In genomic region chr1:153698648-153699004, GRCh38 we compare ENCODE assay signal across 19 cellular contexts. TPM values are rescaled to one million over a fixed set of nuclear protein-coding genes. Genes with fewer than 3 reads are reported as not detected.
DNase-seq lines count a peak whose midpoint lies in the region; ATAC-seq, FAIRE-seq and TF ChIP-seq lines count a peak whose summit lies in the region.
"Had no signal": no experiment of that assay in that cellular context is flagged by ENCODE, and none has a peak within 500 bp of the region (broad histone marks: within the 10 kb centered on the region; RNA-seq: fewer than 3 reads in every experiment).

No MANE protein-coding gene starts in this region.

- H3K4me3 Mint-ChIP-seq in nephron, result peak overlapping the region in 1 of 3 experiments; percentile 6
- H3K4me3 Mint-ChIP-seq: activated CD4-positive, alpha-beta memory T cell treated with anti-CD3 and anti-CD28 coated beads, Interleukin-2, amount 10 ng/mL, durations not matched to agents 7 days and 5 days; brain; stimulated activated naive CD8-positive, alpha-beta T cell treated with anti-CD3 and anti-CD28 coated beads, Interleukin-15, Interleukin-2, amounts not matched to agents 100 ng/mL and 50 ng/mL, for 24 hours had no signal

- H3K9ac ChIP-seq in NT2/D1 (ENCODE audit: insufficient read length, low read depth) (peak overlapping the region; percentile 33), H1 (replicated peaks in 1 of 4; ENCODE audit: extremely low read depth in 1 of 4, low read depth in 3 of 4, low read length in 3 of 4) (no peak overlapping the region; a peak in 1 of 7 replicates)

- H2BK15ac ChIP-seq in H1 (ENCODE audit: low read length), result no peak overlapping the region

- 86% methylated on average over 8 of the region's 8 CpGs; no CpG with 5 or more reads in 1 of the 2 experiments for WGBS in H1 (ENCODE audit: extremely low coverage in 1 of 2, insufficient coverage in 1 of 2, insufficient read length in 1 of 2, insufficient replicate concordance in 2 of 2, low coverage in 1 of 2, low lambda C conversion rate in 2 of 2, missing lambda C conversion rate in 1 of 2), 2 experiments

- CTCF ChIA-PET in H1 (lab: Charles Lee; ENCODE audit: partially characterized antibody), result interaction anchor here (0.9 to 3.1 kb wide), 5 partner anchors 19 to 99 kb away, joined by 3 to 17 read pairs (median 7); partner anchors contain the start of gene NPR1

- no peak overlapping the region for H2BK12ac ChIP-seq in H1 (ENCODE audit: low read depth, low read length)

- H3K27me3 Mint-ChIP-seq in nephron (ENCODE audit: low read depth), result no peaks in the 10 kb centered on the region
- H3K27me3 Mint-ChIP-seq: brain; stimulated activated naive CD8-positive, alpha-beta T cell treated with anti-CD3 and anti-CD28 coated beads, Interleukin-15, Interleukin-2, amounts not matched to agents 100 ng/mL and 50 ng/mL, for 24 hours had no signal

- POLR2A ChIA-PET in H1 (lab: Charles Lee; ENCODE audit: partially characterized antibody), result interaction anchor here (0.8 to 2.2 kb wide), 9 partner anchors 11 to 61 kb away, joined by 3 to 11 read pairs (median 4); partner anchors contain the start of genes NPR1 and SNAPIN

- no peak overlapping the region for H2AK5ac ChIP-seq in H1 (ENCODE audit: low read depth, low read length)

- no peak overlapping the region for H3K4ac ChIP-seq in H1 (replicated peaks; ENCODE audit: insufficient read length, low read depth, low read length)

- ATAC-seq in HG03439 (IDR thresholded peaks at IDR 0.05; ENCODE audit: unreplicated experiment), result no peak

- H3K4me1 Mint-ChIP-seq in nephron, result peaks cover 24% of the 10 kb centered on the region
- H3K4me1 Mint-ChIP-seq: activated CD4-positive, alpha-beta memory T cell treated with anti-CD3 and anti-CD28 coated beads, Interleukin-2, amount 10 ng/mL, durations not matched to agents 7 days and 5 days had no signal

- H3K14ac ChIP-seq in H1 (ENCODE audit: insufficient read length), result no peak overlapping the region

- TF ChIP-seq POLR2A in H1 (IDR thresholded peaks at IDR 0.05; ENCODE audit: control extremely low read depth in 1 of 2, low read depth in 2 of 2, low read length in 2 of 2), result no peak

- no peaks in the 10 kb centered on the region for H3K36me3 Mint-ChIP-seq in nephron (ENCODE audit: low read depth)
- H3K36me3 Mint-ChIP-seq: brain had no signal

- no peaks in the 10 kb centered on the region for H3K79me2 ChIP-seq in H1 (ENCODE audit: control insufficient read depth in 1 of 2, insufficient read depth in 2 of 2, low read length in 2 of 2)

- H3K36me3 ChIP-seq in NT2/D1 (ENCODE audit: insufficient read depth, insufficient read length, low read length) (no peaks in the 10 kb centered on the region), H1 (ENCODE audit: control insufficient read depth in 2 of 4, insufficient read depth in 4 of 4, low read length in 3 of 4) (no peaks in the 10 kb centered on the region), tibial artery (peaks cover 0 to 1% (median 0%) of the 10 kb centered on the region in 3 donors)
- H3K36me3 ChIP-seq: prostate gland had no signal

- H2BK20ac ChIP-seq in H1 (ENCODE audit: low read length), result no peak overlapping the region; the same call in 1 of the 2 replicates

- H2AFZ ChIP-seq in H1 (ENCODE audit: low read length), result peak overlapping the region; percentile 74; the same call in 1 of the 2 replicates

- no peak overlapping the region for H3K56ac ChIP-seq in H1 (replicated peaks; ENCODE audit: insufficient read length, low read depth, low read length)

- intact Hi-C loops in tibial artery (cut with DNase I; ENCODE audit: low total_unique reads), result no loop called here

- peak overlapping the region; percentile 55; the same call in 1 of the 2 replicates for H3K18ac ChIP-seq in H1 (ENCODE audit: extremely low read depth, low read length)

- H3K27me3 ChIP-seq in NT2/D1 (ENCODE audit: insufficient read depth, insufficient read length), result no peaks in the 10 kb centered on the region
- no peaks in the 10 kb centered on the region for H3K27me3 ChIP-seq in H1 (replicated peaks in 1 of 4; ENCODE audit: control insufficient read depth in 3 of 4, extremely low read depth in 1 of 4, insufficient read depth in 3 of 4, low read length in 3 of 4)
- H3K27me3 ChIP-seq in tibial artery, result no peaks in the 10 kb centered on the region

- no peak overlapping the region for H2BK5ac ChIP-seq in H1 (ENCODE audit: low read depth, low read length)

- H3K9me3 Mint-ChIP-seq in nephron, result no peaks in the 10 kb centered on the region
- H3K9me3 Mint-ChIP-seq: activated CD4-positive, alpha-beta memory T cell treated with anti-CD3 and anti-CD28 coated beads, Interleukin-2, amount 10 ng/mL, durations not matched to agents 7 days and 5 days; stimulated activated naive CD8-positive, alpha-beta T cell treated with anti-CD3 and anti-CD28 coated beads, Interleukin-15, Interleukin-2, amounts not matched to agents 100 ng/mL and 50 ng/mL, for 24 hours had no signal

- FAIRE-seq in H1 (lab: Jason Lieb, UNC), result no peak

- H3K4me3 ChIP-seq in NT2/D1 (ENCODE audit: insufficient read length, low read depth), result no peak overlapping the region
- peak overlapping the region in 1 of 4 experiments; percentile 39; a peak in 1 of 8 replicates for H3K4me3 ChIP-seq in H1 (ENCODE audit: extremely low read depth in 1 of 4, insufficient read depth in 2 of 4, low read depth in 3 of 4, low read length in 4 of 4)
- H3K4me3 ChIP-seq in tibial artery, result peak overlapping the region; percentile 7 to 31
- H3K4me3 ChIP-seq: prostate gland had no signal

- H3K79me1 ChIP-seq in H1 (ENCODE audit: low read depth, low read length), result no peaks in the 10 kb centered on the region

- H2BK120ac ChIP-seq in H1 (replicated peaks; ENCODE audit: low read depth, low read length), result peak overlapping the region; percentile 57

- TF ChIP-seq EP300 in H1 (IDR thresholded peaks at IDR 0.05; ENCODE audit: borderline replicate concordance in 1 of 2, low read depth in 2 of 2, low read length in 2 of 2), result no peak

- no peak overlapping the region for H3K23ac ChIP-seq in H1 (ENCODE audit: insufficient read length)

- H3K27ac ChIP-seq in H1 (ENCODE audit: low read depth, low read length), result peak overlapping the region; percentile 35; the same call in 1 of the 2 replicates
- peak overlapping the region; percentile 86 to 94 for H3K27ac ChIP-seq in tibial artery
- H3K27ac ChIP-seq: prostate gland had no signal

- H4K8ac ChIP-seq in H1 (ENCODE audit: extremely low read depth, insufficient read depth, low read length), result no peak overlapping the region

- no peak for TF ChIP-seq CTCF in H1 (IDR thresholded peaks at IDR 0.05; ENCODE audit: control extremely low read depth in 1 of 3, insufficient read depth in 1 of 3, low read depth in 1 of 3, low read length in 3 of 3)
- no peak for TF ChIP-seq CTCF in nephron (IDR thresholded peaks at IDR 0.05; ENCODE audit: unreplicated experiment in 3 of 3)
- no peak for TF ChIP-seq CTCF in tibial artery (IDR thresholded peaks at IDR 0.05)

- H3K9me3 ChIP-seq in NT2/D1 (ENCODE audit: insufficient read depth, low read length), result no peaks in the 10 kb centered on the region
- no peaks in the 10 kb centered on the region for H3K9me3 ChIP-seq in H1 (ENCODE audit: insufficient read depth in 2 of 2, low read depth in 1 of 2, low read length in 1 of 2)
- no peaks in the 10 kb centered on the region for H3K9me3 ChIP-seq in tibial artery
- H3K9me3 ChIP-seq: prostate gland had no signal

- no peaks in the 10 kb centered on the region for H3K23me2 ChIP-seq in H1 (ENCODE audit: low read depth, low read length)

- H4K5ac ChIP-seq in H1 (ENCODE audit: insufficient read length, low read depth, low read length), result no peak overlapping the region

- peak overlapping the region; percentile 49 to 61 for H3K4me2 ChIP-seq in H1 (ENCODE audit: insufficient read depth in 1 of 2, low read depth in 2 of 2, low read length in 2 of 2)

- H3K27ac Mint-ChIP-seq in nephron, result peak overlapping the region; percentile 99 to 100 (median 100)
- H3K27ac Mint-ChIP-seq: activated CD4-positive, alpha-beta memory T cell treated with anti-CD3 and anti-CD28 coated beads, Interleukin-2, amount 10 ng/mL, durations not matched to agents 7 days and 5 days; stimulated activated naive CD8-positive, alpha-beta T cell treated with anti-CD3 and anti-CD28 coated beads, Interleukin-15, Interleukin-2, amounts not matched to agents 100 ng/mL and 50 ng/mL, for 24 hours had no signal

- peak overlapping the region; percentile 79 for H4K91ac ChIP-seq in H1 (replicated peaks; ENCODE audit: insufficient read length, low read length)

- no peak for TF ChIP-seq RAD21 in H1 (IDR thresholded peaks at IDR 0.05 in 1 of 2, conservative IDR thresholded peaks at IDR 0.05 in 1 of 2; ENCODE audit: low read depth in 2 of 2, low read length in 2 of 2)

- peaks cover 18% of the 10 kb centered on the region for H3K4me1 ChIP-seq in NT2/D1 (ENCODE audit: insufficient read depth, insufficient read length)
- peaks cover 3 to 18% (median 12%) of the 10 kb centered on the region in 4 experiments for H3K4me1 ChIP-seq in H1 (replicated peaks in 1 of 4; ENCODE audit: control insufficient read depth in 3 of 4, insufficient read depth in 4 of 4, low read length in 3 of 4)
- H3K4me1 ChIP-seq in tibial artery, result peaks cover 0 to 30% (median 19%) of the 10 kb centered on the region in 4 donors
- H3K4me1 ChIP-seq: prostate gland had no signal

- DNase-seq in NT2/D1 (ENCODE audit: low read depth, low spot score) (no peak), H1 (ENCODE audit: low read depth in 1 of 2, low spot score in 2 of 2) (no peak), tibial artery (no peak), NCI-H2107 treated with DMSO at 0.1 percent for 48 hours (lab: John Stamatoyannopoulos, UW; ENCODE audit: unreplicated experiment) (no peak), GOT3 (lab: John Stamatoyannopoulos, UW) (no peak)
- DNase-seq: activated CD4-positive, alpha-beta memory T cell treated with anti-CD3 and anti-CD28 coated beads, Interleukin-2, amount 10 ng/mL, durations not matched to agents 7 days and 5 days; activated effector memory CD4-positive, alpha-beta T cell treated with Interleukin-2 at 50 U/mL for 16 hours; GF-D8; hippocampal formation; NCI-H1105 treated with DMSO at 0.1 percent for 48 hours; NCI-H446 treated with DMSO at 0.1 percent for 48 hours; RPMI8226; stimulated activated CD4-positive, alpha-beta T cell treated with anti-CD3 and anti-CD28 coated beads, Interleukin-4, amount 100 ng/mL, for 24 hours; T-helper 9 cell had no signal

- H4K20me1 ChIP-seq in H1 (replicated peaks in 1 of 2; ENCODE audit: control insufficient read depth in 1 of 2, insufficient read depth in 2 of 2, low read length in 2 of 2), result no peaks in the 10 kb centered on the region

RNA-seq across cellular contexts. Expression of gene NPR1, which starts 20.1 kb away (rescaled TPM):
- 11.1 and 13.2 TPM in 2 replicates for total RNA-seq in H1 (2021; fragmentation: NEBNext Ultra II Directional; extraction: Animal tissue kit (Norgen Biotek cat#: 25700))
- 10.5 and 11.7 TPM in 2 replicates for polyA plus RNA-seq in H1 (2011; rRNA removed)
- 9.3 TPM for polyA plus RNA-seq in H1 (2011; cell fraction: cytosol; rRNA removed)
- polyA plus RNA-seq in H1 (2011; cell fraction: nucleus; rRNA removed), result 27.4 TPM
- polyA plus RNA-seq in H1 (2012, experiment 1 of 2), result 13.3 to 18.1 TPM (median 15.8 TPM) in 4 replicates
- polyA plus RNA-seq in H1 (2012, experiment 2 of 2), result 10.9 TPM
- 7.8 TPM for polyA plus RNA-seq in H1 (2013, experiment 1 of 2)
- 7.8 TPM for polyA plus RNA-seq in H1 (2013, experiment 2 of 2)
- polyA minus RNA-seq in H1 (2011; rRNA and poly(A)+ RNA removed), result 10.5 and 14.8 TPM in 2 replicates
- polyA minus RNA-seq in H1 (2011; cell fraction: cytosol; rRNA and poly(A)+ RNA removed), result 6.9 TPM
- polyA minus RNA-seq in H1 (2011; cell fraction: nucleus; rRNA and poly(A)+ RNA removed), result 5.0 TPM
- total RNA-seq: activated CD4-positive, alpha-beta memory T cell treated with anti-CD3 and anti-CD28 coated beads, Interleukin-2, amount 10 ng/mL, durations not matched to agents 7 days and 5 days had no signal

RNA-seq across cellular contexts. Expression of gene ILF2, which starts 27.8 kb away (rescaled TPM):
- total RNA-seq in H1 (2021; fragmentation: NEBNext Ultra II Directional; extraction: Animal tissue kit (Norgen Biotek cat#: 25700)), result 387 and 389 TPM in 2 replicates
- 290 and 474 TPM in 2 replicates for polyA plus RNA-seq in H1 (2011; rRNA removed)
- polyA plus RNA-seq in H1 (2011; cell fraction: cytosol; rRNA removed), result 426 TPM
- 272 TPM for polyA plus RNA-seq in H1 (2011; cell fraction: nucleus; rRNA removed)
- 390 to 458 TPM (median 400 TPM) in 4 replicates for polyA plus RNA-seq in H1 (2012, experiment 1 of 2)
- 170 TPM for polyA plus RNA-seq in H1 (2012, experiment 2 of 2)
- 273 TPM for polyA plus RNA-seq in H1 (2013, experiment 1 of 2)
- polyA plus RNA-seq in H1 (2013, experiment 2 of 2), result 279 TPM
- 466 and 520 TPM in 2 replicates for polyA minus RNA-seq in H1 (2011; rRNA and poly(A)+ RNA removed)
- polyA minus RNA-seq in H1 (2011; cell fraction: cytosol; rRNA and poly(A)+ RNA removed), result 167 TPM
- polyA minus RNA-seq in H1 (2011; cell fraction: nucleus; rRNA and poly(A)+ RNA removed), result 136 TPM

RNA-seq across cellular contexts. Expression of gene INTS3, which starts 29.2 kb away (rescaled TPM):
- total RNA-seq in H1 (2021; fragmentation: NEBNext Ultra II Directional; extraction: Animal tissue kit (Norgen Biotek cat#: 25700)), result 63.2 and 66.8 TPM in 2 replicates
- polyA plus RNA-seq in H1 (2011; rRNA removed), result 86.9 and 93.2 TPM in 2 replicates
- polyA plus RNA-seq in H1 (2011; cell fraction: cytosol; rRNA removed), result 46.3 TPM
- polyA plus RNA-seq in H1 (2011; cell fraction: nucleus; rRNA removed), result 184 TPM
- 58.2 to 67.1 TPM (median 62.7 TPM) in 4 replicates for polyA plus RNA-seq in H1 (2012, experiment 1 of 2)
- polyA plus RNA-seq in H1 (2012, experiment 2 of 2), result 30.6 TPM
- polyA plus RNA-seq in H1 (2013, experiment 1 of 2), result 36.2 TPM
- 32.5 TPM for polyA plus RNA-seq in H1 (2013, experiment 2 of 2)
- 87.6 and 105 TPM in 2 replicates for polyA minus RNA-seq in H1 (2011; rRNA and poly(A)+ RNA removed)
- polyA minus RNA-seq in H1 (2011; cell fraction: cytosol; rRNA and poly(A)+ RNA removed), result 33.4 TPM
- 71.9 TPM for polyA minus RNA-seq in H1 (2011; cell fraction: nucleus; rRNA and poly(A)+ RNA removed)

RNA-seq across cellular contexts. Expression of gene SNAPIN, which starts 40.1 kb away (rescaled TPM):
- 22.3 and 25.7 TPM in 2 replicates for total RNA-seq in H1 (2021; fragmentation: NEBNext Ultra II Directional; extraction: Animal tissue kit (Norgen Biotek cat#: 25700))
- polyA plus RNA-seq in H1 (2011; rRNA removed), result 24.7 and 31.1 TPM in 2 replicates
- polyA plus RNA-seq in H1 (2011; cell fraction: cytosol; rRNA removed), result 31.6 TPM
- polyA plus RNA-seq in H1 (2011; cell fraction: nucleus; rRNA removed), result 19.0 TPM
- polyA plus RNA-seq in H1 (2012, experiment 1 of 2), result 23.7 to 26.6 TPM (median 26.2 TPM) in 4 replicates
- polyA plus RNA-seq in H1 (2012, experiment 2 of 2), result 25.9 TPM
- polyA plus RNA-seq in H1 (2013, experiment 1 of 2), result 26.4 TPM
- polyA plus RNA-seq in H1 (2013, experiment 2 of 2), result 27.2 TPM
- polyA minus RNA-seq in H1 (2011; rRNA and poly(A)+ RNA removed), result 10.0 and 13.1 TPM in 2 replicates
- 14.7 TPM for polyA minus RNA-seq in H1 (2011; cell fraction: cytosol; rRNA and poly(A)+ RNA removed)
- polyA minus RNA-seq in H1 (2011; cell fraction: nucleus; rRNA and poly(A)+ RNA removed), result 14.0 TPM
